ENCODE assay signal across 1 cellular context in genomic region chrX:24148535-24149345, GRCh38.
TF ChIP-seq lines count a peak whose summit lies in the region.

No MANE protein-coding gene starts in this region.

TF ChIP-seq in GM23338, 12 proteins besides CTCF, POLR2A, EP300 and RAD21 (continued from another document):
- TF ChIP-seq ZNF462 (CRISPR knock-in tag; IDR thresholded peaks at IDR 0.05), result no peak
- TF ChIP-seq REST (IDR thresholded peaks at IDR 0.05; ENCODE audit: unreplicated experiment), result no peak
- TF ChIP-seq EZH2phosphoT487 (IDR thresholded peaks at IDR 0.05; ENCODE audit: unreplicated experiment), result no peak
- no peak for TF ChIP-seq JUNB (IDR thresholded peaks at IDR 0.05; ENCODE audit: unreplicated experiment)
- TF ChIP-seq NANOG (IDR thresholded peaks at IDR 0.05; ENCODE audit: borderline replicate concordance), result no peak
- TF ChIP-seq CREB1 (CRISPR knock-in tag; IDR thresholded peaks at IDR 0.05; ENCODE audit: low read depth), result no peak
- no peak for TF ChIP-seq ETS1 (IDR thresholded peaks at IDR 0.05)
